ENCODE assay signal across 15 cellular contexts in the genomic region with DNA sequence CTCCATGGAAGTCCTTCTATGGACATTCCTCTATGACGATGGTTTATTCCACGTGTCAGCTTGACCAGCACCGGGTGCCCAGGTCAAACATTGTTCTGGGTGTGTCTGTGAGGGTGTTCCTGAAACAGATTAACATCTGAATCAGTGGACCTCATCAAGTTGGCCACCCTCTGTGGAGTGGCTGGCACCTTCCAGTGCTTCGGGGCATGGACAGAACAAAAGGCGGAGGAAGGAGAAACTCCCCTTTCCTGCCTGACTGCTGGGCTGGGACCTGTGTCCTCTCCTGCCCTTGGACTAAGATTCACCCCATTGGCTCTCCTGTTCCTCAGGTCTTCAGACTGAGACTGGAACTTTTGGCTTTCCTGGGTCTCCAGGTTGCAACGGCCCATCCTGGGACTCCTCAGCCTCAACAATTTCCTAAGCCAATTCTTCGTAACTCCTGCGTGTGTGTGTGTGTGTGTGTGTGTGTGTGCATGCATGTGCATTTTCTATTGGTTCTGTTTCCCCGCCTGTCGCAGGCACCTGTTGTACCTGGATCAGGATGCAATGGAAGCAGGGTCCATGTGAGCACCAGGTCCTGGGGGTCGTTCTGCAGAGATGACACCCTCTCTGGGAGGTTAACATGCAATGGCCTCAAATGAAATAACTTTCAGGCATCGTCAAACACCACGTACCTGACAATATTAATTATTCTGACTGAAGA.
A peak's percentile ranks its signal among the peaks of the same experiment; 100 is the strongest.
DNase-seq lines count a peak whose midpoint lies in the region; ATAC-seq and TF ChIP-seq lines count a peak whose summit lies in the region.
"Had no signal": no experiment of that assay in that cellular context is flagged by ENCODE, and none has a peak within 500 bp of the region (broad histone marks: within the 10 kb centered on the region; RNA-seq: fewer than 3 reads in every experiment).

No MANE protein-coding gene starts in this region.

- no peak overlapping the region for H3K4me3 Mint-ChIP-seq in glutamatergic neuron (ENCODE audit: unreplicated experiment)
- H3K4me3 Mint-ChIP-seq in activated CD4-positive, alpha-beta memory T cell treated with anti-CD3 and anti-CD28 coated beads for 36 hours: no peak overlapping the region
- H3K4me3 Mint-ChIP-seq: CD4-positive, alpha-beta memory T cell; GM23338; H9 had no signal

- CTCF ChIA-PET in activated CD4-positive, alpha-beta memory T cell treated with anti-CD3 and anti-CD28 coated beads for 36 hours (lab: Charles Lee): no interaction called here

- POLR2A ChIA-PET in activated CD4-positive, alpha-beta memory T cell treated with anti-CD3 and anti-CD28 coated beads for 36 hours (lab: Charles Lee): no interaction called here

- peaks cover 2% of the 10 kb centered on the region for H3K27me3 Mint-ChIP-seq in glutamatergic neuron (ENCODE audit: unreplicated experiment)
- H3K27me3 Mint-ChIP-seq in activated CD4-positive, alpha-beta memory T cell treated with anti-CD3 and anti-CD28 coated beads for 36 hours: peaks cover 5% of the 10 kb centered on the region

- no peaks in the 10 kb centered on the region for H3K4me1 Mint-ChIP-seq in glutamatergic neuron (ENCODE audit: low read depth, unreplicated experiment)
- H3K4me1 Mint-ChIP-seq in activated CD4-positive, alpha-beta memory T cell treated with anti-CD3 and anti-CD28 coated beads for 36 hours (ENCODE audit: low read depth): no peaks in the 10 kb centered on the region
- H3K4me1 Mint-ChIP-seq: GM23338 had no signal

- H3K27ac ChIP-seq in WERI-Rb-1: no peak overlapping the region

- H3K4me3 ChIP-seq in WERI-Rb-1 (ENCODE audit: low read depth, low read length): no peak overlapping the region
- H3K4me3 ChIP-seq: GM23338 had no signal

- H3K9me3 ChIP-seq in WERI-Rb-1 (ENCODE audit: severe bottlenecking): no peaks in the 10 kb centered on the region

- H3K9me3 Mint-ChIP-seq in glutamatergic neuron (ENCODE audit: unreplicated experiment): peaks cover 4% of the 10 kb centered on the region
- H3K9me3 Mint-ChIP-seq in activated CD4-positive, alpha-beta memory T cell treated with anti-CD3 and anti-CD28 coated beads for 36 hours: peaks cover 2% of the 10 kb centered on the region

- TF ChIP-seq CTCF in WERI-Rb-1 (IDR thresholded peaks at IDR 0.05; ENCODE audit: low read depth, low read length) (no peak), glutamatergic neuron (IDR thresholded peaks at IDR 0.05; ENCODE audit: partially characterized antibody, unreplicated experiment) (no peak)

- H3K36me3 ChIP-seq in WERI-Rb-1: no peaks in the 10 kb centered on the region

- peak; percentile 37 for ATAC-seq in esophagus mucosa
- ATAC-seq: GM23338, HCT116 had no signal

- H3K27me3 ChIP-seq in WERI-Rb-1 (ENCODE audit: insufficient read depth, low read depth, severe bottlenecking): no peaks in the 10 kb centered on the region

- peak; percentile 3 for DNase-seq in WERI-Rb-1
- peak; percentile 28 for DNase-seq in posterior vena cava (ENCODE audit: low spot score)
- DNase-seq in DMS79 treated with DMSO at 0.1 percent for 48 hours (lab: John Stamatoyannopoulos, UW): no peak
- no peak for DNase-seq in glutamatergic neuron
- DNase-seq in activated CD4-positive, alpha-beta memory T cell treated with anti-CD3 and anti-CD28 coated beads for 36 hours: no peak
- DNase-seq: C1 segment of cervical spinal cord; Calu3; CD4-positive, alpha-beta memory T cell; COR-L47; DMS53; DND-41; H9 had no signal

- intact Hi-C loops in posterior vena cava (cut with DNase I): no loop called here
- intact Hi-C loops in activated CD4-positive, alpha-beta memory T cell treated with anti-CD3 and anti-CD28 coated beads for 36 hours (cut with micrococcal nuclease): no loop called here

- H3K27ac Mint-ChIP-seq in glutamatergic neuron (ENCODE audit: unreplicated experiment): no peak overlapping the region
- H3K27ac Mint-ChIP-seq in activated CD4-positive, alpha-beta memory T cell treated with anti-CD3 and anti-CD28 coated beads for 36 hours: no peak overlapping the region
- H3K27ac Mint-ChIP-seq: CD4-positive, alpha-beta memory T cell; GM23338; H9 had no signal

- H3K36me3 Mint-ChIP-seq in glutamatergic neuron (ENCODE audit: unreplicated experiment): peaks cover 9% of the 10 kb centered on the region
- H3K36me3 Mint-ChIP-seq in activated CD4-positive, alpha-beta memory T cell treated with anti-CD3 and anti-CD28 coated beads for 36 hours: no peaks in the 10 kb centered on the region
- H3K36me3 Mint-ChIP-seq: CD4-positive, alpha-beta memory T cell had no signal

Comparison
In these comparisons a context has a peak if more than half of its experiments do, and no peak if none do; other contexts are left out.
1. DNase-seq: peak in WERI-Rb-1 (single experiment) and posterior vena cava (single experiment); none in DMS79 treated with DMSO at 0.1 percent for 48 hours (single experiment), glutamatergic neuron (single experiment) and activated CD4-positive, alpha-beta memory T cell treated with anti-CD3 and anti-CD28 coated beads for 36 hours (single experiment).